Comparison of ENCODE assay signal across 8 cellular contexts in genomic region chr14:52790756-52791203, GRCh38. TPM values are rescaled to one million over a fixed set of nuclear protein-coding genes. Genes with fewer than 3 reads are reported as not detected.
DNase-seq lines count a peak whose midpoint lies in the region; ATAC-seq and TF ChIP-seq lines count a peak whose summit lies in the region.

No MANE protein-coding gene starts in this region.

- peaks cover 30 to 42% of the 10 kb centered on the region in 2 donors for H3K4me1 Mint-ChIP-seq in natural killer cell treated with Interleukin-12 subunit alpha and Interleukin-12 subunit beta and Interleukin-15 and Interleukin-18, amount 100 ng/mL, for 72 hours (ENCODE audit: low read depth in 2 of 2)

- intact Hi-C loops in colonic mucosa (cut with DNase I): no loop called here

- H3K4me3 ChIP-seq in Jurkat, Clone E6-1 (ENCODE audit: low read length): peak overlapping the region; percentile 94
- H3K4me3 ChIP-seq in colonic mucosa: peak overlapping the region; percentile 77

- peak overlapping the region; percentile 75 to 88 for H3K27ac Mint-ChIP-seq in natural killer cell treated with Interleukin-12 subunit alpha and Interleukin-12 subunit beta and Interleukin-15 and Interleukin-18, amount 100 ng/mL, for 72 hours

- H3K36me3 ChIP-seq in colonic mucosa: no peaks in the 10 kb centered on the region

- H3K9me3 ChIP-seq in colonic mucosa: no peaks in the 10 kb centered on the region

- no peaks in the 10 kb centered on the region for H3K9me3 Mint-ChIP-seq in natural killer cell treated with Interleukin-12 subunit alpha and Interleukin-12 subunit beta and Interleukin-15 and Interleukin-18, amount 100 ng/mL, for 72 hours

- peaks cover 8% of the 10 kb centered on the region for H3K36me3 Mint-ChIP-seq in natural killer cell treated with Interleukin-12 subunit alpha and Interleukin-12 subunit beta and Interleukin-15 and Interleukin-18, amount 100 ng/mL, for 72 hours

- ATAC-seq in GM19023 (IDR thresholded peaks at IDR 0.05; ENCODE audit: unreplicated experiment) (peak; percentile 5), GM21619 (IDR thresholded peaks at IDR 0.05; ENCODE audit: unreplicated experiment) (no peak)
- ATAC-seq in natural killer cell treated with Interleukin-12 subunit alpha and Interleukin-12 subunit beta and Interleukin-15 and Interleukin-18, amount 100 ng/mL, for 72 hours: no peak

- H3K4me3 Mint-ChIP-seq in natural killer cell treated with Interleukin-12 subunit alpha and Interleukin-12 subunit beta and Interleukin-15 and Interleukin-18, amount 100 ng/mL, for 72 hours: peak overlapping the region; percentile 94

- H3K9ac ChIP-seq in colonic mucosa (ENCODE audit: low read depth in 2 of 2, low read length in 2 of 2): peak overlapping the region; percentile 81 to 86

- no peak for TF ChIP-seq CTCF in colonic mucosa (IDR thresholded peaks at IDR 0.05)

- peak overlapping the region; percentile 89 for H3K27ac ChIP-seq in colonic mucosa

- no peaks in the 10 kb centered on the region for H3K4me1 ChIP-seq in colonic mucosa

- DNase-seq in Jurkat, Clone E6-1 (ENCODE audit: low read depth, low spot score): no peak
- DNase-seq in colonic mucosa (no peak), retina (no peak), HPDE6-E6E7 (ENCODE audit: extremely low spot score) (no peak), cortex of kidney (lab: John Stamatoyannopoulos, UW) (no peak)
- DNase-seq in natural killer cell treated with Interleukin-12 subunit alpha and Interleukin-12 subunit beta and Interleukin-15 and Interleukin-18, amount 100 ng/mL, for 72 hours (ENCODE audit: low spot score): no peak

- H3K27me3 Mint-ChIP-seq in natural killer cell treated with Interleukin-12 subunit alpha and Interleukin-12 subunit beta and Interleukin-15 and Interleukin-18, amount 100 ng/mL, for 72 hours: no peaks in the 10 kb centered on the region

- no peaks in the 10 kb centered on the region for H3K27me3 ChIP-seq in colonic mucosa

RNA-seq across cellular contexts. Expression of gene GNPNAT1, which starts 0.6 kb away (rescaled TPM):
- polyA plus RNA-seq in Jurkat, Clone E6-1 (2012; ENCODE audit: insufficient read depth, insufficient read length): 23.1 TPM
- total RNA-seq in colonic mucosa: 10 to 100 TPM; 34.3 to 62.9 TPM
- total RNA-seq in natural killer cell treated with Interleukin-12 subunit alpha and Interleukin-12 subunit beta and Interleukin-15 and Interleukin-18, amount 100 ng/mL, for 72 hours: 10 to 100 TPM; 25.9 to 31.4 TPM
